8 cellular contexts compared by ENCODE assay signal in genomic region chr3:123719101-123719751, GRCh38.
DNase-seq lines count a peak whose midpoint lies in the region; ATAC-seq and TF ChIP-seq lines count a peak whose summit lies in the region.
"Not testable (repeated sequence)": the region's sequence is repeated elsewhere in the genome, so short reads cannot be mapped to it uniquely, and the experiment has no call there.

No MANE protein-coding gene starts in this region.

- POLR2A ChIA-PET in IMR-90 (lab: Charles Lee; ENCODE audit: unreplicated experiment): not testable (repeated sequence)

- CTCF ChIA-PET in IMR-90 (lab: Yijun Ruan, JAX): interaction anchor here (0.6 to 1.2 kb wide), 5 partner anchors 15 to 77 kb away, joined by 3 to 4 read pairs (median 3); no protein-coding TSS in a partner anchor

- peak overlapping the region; percentile 95 for H4K91ac ChIP-seq in IMR-90 (ENCODE audit: insufficient read depth, low read depth, low read length)

- not testable (repeated sequence) for H2AFZ ChIP-seq in IMR-90 (replicated peaks; ENCODE audit: low read length, poor library complexity)

- H3K9ac ChIP-seq in IMR-90 (ENCODE audit: low read depth, low read length): not testable (repeated sequence)

- peak overlapping the region; percentile 80; the same call in 1 of the 2 replicates for H2AK5ac ChIP-seq in IMR-90 (ENCODE audit: low read depth, low read length)

- WGBS in IMR-90 (ENCODE audit: extremely low coverage in 2 of 2, insufficient read length in 1 of 2), 2 experiments: 0% methylated on average over 3 of the region's 15 CpGs; no CpG with 5 or more reads in 1 of the 2 experiments
- 15% methylated on average over 15 of the region's 15 CpGs for WGBS in right cardiac atrium

- peaks cover 47% of the 10 kb centered on the region for H3K36me3 ChIP-seq in IMR-90 (ENCODE audit: control insufficient read depth, insufficient read depth, low read length)
- H3K36me3 ChIP-seq in brain microvascular endothelial cell (replicated peaks): not testable (repeated sequence)

- peak; percentile 69 for TF ChIP-seq RAD21 in IMR-90 (IDR thresholded peaks at IDR 0.05; ENCODE audit: low read length)

- H4K20me1 ChIP-seq in IMR-90 (ENCODE audit: insufficient read depth, low read length): not testable (repeated sequence)

- not testable (repeated sequence) for H3K18ac ChIP-seq in IMR-90 (ENCODE audit: low read depth, low read length)

- peak; percentile 74 for DNase-seq in DMS53 (lab: John Stamatoyannopoulos, UW)
- DNase-seq in IMR-90: peak; percentile 77
- DNase-seq in NCI-H526 (lab: John Stamatoyannopoulos, UW): peak; percentile 43 to 76
- DNase-seq in brain microvascular endothelial cell: peak; percentile 78
- peak; percentile 82 to 94 (median 93) for DNase-seq in right cardiac atrium
- peak; percentile 41 for DNase-seq in occipital lobe (lab: John Stamatoyannopoulos, UW)
- peak in 43 of 49 donors; percentile 16 to 83 (median 65) for DNase-seq in substantia nigra (lab: John Stamatoyannopoulos, UW)

- in situ Hi-C loops in IMR-90 (cut with MboI; ENCODE audit: low sequenced_read_pairs): loop anchor here (5.0 kb wide), 1 partner anchor 77 kb away; no protein-coding TSS in a partner anchor
- in situ Hi-C loops in brain microvascular endothelial cell (cut with HindIII; ENCODE audit: low pct_ligation_motif_present, low sequenced_read_pairs): loop anchor here (10.0 kb wide), 1 partner anchor 74 kb away; no protein-coding TSS in a partner anchor

- not testable (repeated sequence) for H3K23ac ChIP-seq in IMR-90 (ENCODE audit: low read depth, low read length)

- dilution Hi-C loops in IMR-90 (cut with HindIII; ENCODE audit: low sequenced_read_pairs, unreplicated experiment): not testable (repeated sequence)

- ATAC-seq in IMR-90 (ENCODE audit: low read depth) (peak; percentile 65), right cardiac atrium (peak; percentile 81 to 82)

- H3K4me3 ChIP-seq in IMR-90 (ENCODE audit: insufficient read depth, low read depth, low read length); brain microvascular endothelial cell (ENCODE audit: low read depth, low read length); right cardiac atrium (ENCODE audit: low read length): not testable (repeated sequence)

- not testable (repeated sequence) for BruUV-seq in IMR-90 (replicated peaks; lab: Mats Ljungman, UMichigan)

- H3K27me3 ChIP-seq in IMR-90 (ENCODE audit: control insufficient read depth, insufficient read depth, low read length); brain microvascular endothelial cell (replicated peaks); right cardiac atrium (ENCODE audit: control insufficient read depth, insufficient read depth): not testable (repeated sequence)

- H2BK5ac ChIP-seq in IMR-90 (ENCODE audit: low read depth, low read length, poor library complexity, severe bottlenecking): peak overlapping the region; percentile 55

- H2BK20ac ChIP-seq in IMR-90 (ENCODE audit: low read depth, low read length): peak overlapping the region; percentile 1; the same call in 1 of the 2 replicates

- H2BK120ac ChIP-seq in IMR-90 (ENCODE audit: low read depth, low read length): peak overlapping the region; percentile 83

- H3K4me1 ChIP-seq in IMR-90 (ENCODE audit: control insufficient read depth, insufficient read depth, low read length): peaks cover 20% of the 10 kb centered on the region
- not testable (repeated sequence) for H3K4me1 ChIP-seq in right cardiac atrium (ENCODE audit: control insufficient read depth, insufficient read depth, low read length)

- not testable (repeated sequence) for H3K56ac ChIP-seq in IMR-90 (ENCODE audit: extremely low read depth, insufficient read depth, low read length)

- not testable (repeated sequence) for H3K4me2 ChIP-seq in IMR-90 (ENCODE audit: low read depth, low read length)

- peak overlapping the region; percentile 50 for H3K14ac ChIP-seq in IMR-90 (replicated peaks; ENCODE audit: low read depth, low read length)

- not testable (repeated sequence) for H2BK15ac ChIP-seq in IMR-90 (ENCODE audit: low read depth, low read length)

- TF ChIP-seq POLR2A in IMR-90 (IDR thresholded peaks at IDR 0.05; ENCODE audit: low read depth, low read length): not testable (repeated sequence)

- intact Hi-C loops in IMR-90 (cut with micrococcal nuclease): loop anchor here (1.0 kb wide), 2 partner anchors 67 to 134 kb away; partner anchors contain the start of gene HACD2
- intact Hi-C loops in right cardiac atrium (cut with DNase I): loop anchor here in 2 of 4 donors (5.0 kb wide), 1 partner anchor 67 kb away; no protein-coding TSS in a partner anchor

- H3K9me1 ChIP-seq in IMR-90 (ENCODE audit: insufficient read depth, low read length): peaks cover 13% of the 10 kb centered on the region

- not testable (repeated sequence) for H3K9me3 ChIP-seq in IMR-90 (ENCODE audit: control insufficient read depth, insufficient read depth, low read length); right cardiac atrium (ENCODE audit: control insufficient read depth, low read length)

- TF ChIP-seq CTCF in IMR-90 (conservative IDR thresholded peaks at IDR 0.05; ENCODE audit: low read depth, low read length) (peak; percentile 67), VCaP (conservative IDR thresholded peaks at IDR 0.05) (peak; percentile 74), brain microvascular endothelial cell (IDR thresholded peaks at IDR 0.05; ENCODE audit: low read depth, low read length, missing control alignments) (peak; percentile 82)

- peak overlapping the region; percentile 78 for H3K4ac ChIP-seq in IMR-90 (ENCODE audit: low read depth, low read length)

- H3K27ac ChIP-seq in IMR-90 (ENCODE audit: insufficient read depth, low read length) (peak overlapping the region; percentile 67; the same call in 1 of the 2 replicates), VCaP (0 out of 2 replicates have a peak overlapping the region, but pooled peaks have one; percentile 10), right cardiac atrium (ENCODE audit: low read length) (peak overlapping the region; percentile 40)
- H3K27ac ChIP-seq in brain microvascular endothelial cell; substantia nigra (ENCODE audit: low read depth, low read length, poor library complexity, severe bottlenecking): not testable (repeated sequence)

- H4K5ac ChIP-seq in IMR-90 (ENCODE audit: low read depth, low read length): not testable (repeated sequence)

- H4K8ac ChIP-seq in IMR-90 (ENCODE audit: low read depth in 2 of 2, low read length in 2 of 2): peak overlapping the region in 1 of 2 experiments; percentile 48; a peak in 1 of 4 replicates

- H3K79me1 ChIP-seq in IMR-90 (ENCODE audit: low read depth in 1 of 2, low read length in 2 of 2): peaks cover 10 to 42% of the 10 kb centered on the region in 2 experiments; a peak in 3 of 4 replicates

- not testable (repeated sequence) for H2AK9ac ChIP-seq in IMR-90 (replicated peaks; ENCODE audit: low read depth, low read length, poor library complexity)

TF ChIP-seq in IMR-90, 13 proteins besides CTCF, POLR2A, EP300 and RAD21:
- peak; percentile 67 for TF ChIP-seq SMC3 (IDR thresholded peaks at IDR 0.05; ENCODE audit: low read depth, low read length)
- peak; percentile 53; the same call in 1 of the 2 replicates for TF ChIP-seq BHLHE40 (IDR thresholded peaks at IDR 0.05; ENCODE audit: low read depth, low read length)

Comparison
In these comparisons a context has a peak if more than half of its experiments do, and no peak if none do; other contexts are left out.
1. DNase-seq: peak in every context shown above with its lines; median percentile 93 in right cardiac atrium; 78 in brain microvascular endothelial cell; 77 in IMR-90; 74 in DMS53; 65 in substantia nigra; 60 in NCI-H526; 41 in occipital lobe.